ENCODE assay signal across 26 cellular contexts in genomic region chr6:143126574-143126941, GRCh38.
DNase-seq lines count a peak whose midpoint lies in the region; ATAC-seq, FAIRE-seq and TF ChIP-seq lines count a peak whose summit lies in the region.
"Had no signal": no experiment of that assay in that cellular context is flagged by ENCODE, and none has a peak within 500 bp of the region (broad histone marks: within the 10 kb centered on the region; RNA-seq: fewer than 3 reads in every experiment).

No MANE protein-coding gene starts in this region.

- no TSS peak for BruUV-seq in GM12878 (replicated peaks; lab: Mats Ljungman, UMichigan)

- no peaks in the 10 kb centered on the region for H3K79me2 ChIP-seq in GM12878 (ENCODE audit: control insufficient read depth, insufficient read depth, low read length)

- H3K4me3 ChIP-seq in GM12878, result no peak overlapping the region
- no peak overlapping the region for H3K4me3 ChIP-seq in adrenal gland
- H3K4me3 ChIP-seq: gastrocnemius medialis, psoas muscle, tibial nerve had no signal

- H3K27ac Mint-ChIP-seq in nephron progenitor cell, result no peak overlapping the region
- H3K27ac Mint-ChIP-seq in activated naive CD8-positive, alpha-beta T cell treated with anti-CD3 and anti-CD28 coated beads for 36 hours, result no peak overlapping the region
- H3K27ac Mint-ChIP-seq: activated CD4-positive, alpha-beta T cell treated with anti-CD3 and anti-CD28 coated beads, Interleukin-2, amount 10 ng/mL, durations not matched to agents 7 days and 5 days; CD8-positive, alpha-beta T cell had no signal

- no peaks in the 10 kb centered on the region for H3K27me3 ChIP-seq in GM12878 (replicated peaks in 1 of 2; ENCODE audit: control insufficient read depth in 2 of 2, insufficient read depth in 2 of 2, low read length in 1 of 2)
- H3K27me3 ChIP-seq in adrenal gland, result no peaks in the 10 kb centered on the region
- H3K27me3 ChIP-seq: BE2C, gastrocnemius medialis, neutrophil, tibial nerve had no signal

- intact Hi-C loops in GM12878 (cut with micrococcal nuclease; ENCODE audit: unreplicated experiment) (no loop called here), adrenal gland (cut with DNase I) (no loop called here)

- SMC1A ChIA-PET in GM12878 (lab: Charles Lee; ENCODE audit: uncharacterized antibody, unreplicated experiment), result no interaction called here

- no peak for FAIRE-seq in GM12878 (lab: Jason Lieb, UNC)
- FAIRE-seq: HTR-8/SVneo had no signal

- peaks cover 47% of the 10 kb centered on the region for H3K36me3 Mint-ChIP-seq in nephron progenitor cell (ENCODE audit: low read depth)
- H3K36me3 Mint-ChIP-seq in activated naive CD8-positive, alpha-beta T cell treated with anti-CD3 and anti-CD28 coated beads for 36 hours, result peaks cover 25% of the 10 kb centered on the region

- no peak overlapping the region for H3K9ac ChIP-seq in GM12878 (ENCODE audit: control insufficient read depth, insufficient read depth, low read length)

- H3K27ac ChIP-seq in GM12878 (ENCODE audit: control insufficient read depth, insufficient read depth) (no peak overlapping the region), adrenal gland (no peak overlapping the region)
- H3K27ac ChIP-seq: gastrocnemius medialis, neutrophil, psoas muscle, tibial nerve had no signal

- TF ChIP-seq POLR2A in GM12878 (IDR thresholded peaks at IDR 0.05; ENCODE audit: low read depth, low read length), result no peak
- no peak for TF ChIP-seq POLR2A in adrenal gland (IDR thresholded peaks at IDR 0.05)

- H3K36me3 ChIP-seq in GM12878 (ENCODE audit: control insufficient read depth in 2 of 2, insufficient read depth in 2 of 2, low read length in 1 of 2), result no peaks in the 10 kb centered on the region
- no peaks in the 10 kb centered on the region for H3K36me3 ChIP-seq in adrenal gland (replicated peaks in 1 of 2)
- H3K36me3 ChIP-seq: BE2C, neutrophil had no signal

- no peak for DNase-seq in GM12878 (ENCODE audit: low read depth, low spot score)
- no peak for DNase-seq in adrenal gland
- no peak for DNase-seq in nephron progenitor cell
- no peak for DNase-seq in activated naive CD8-positive, alpha-beta T cell treated with anti-CD3 and anti-CD28 coated beads for 36 hours
- DNase-seq: activated CD4-positive, alpha-beta T cell treated with anti-CD3 and anti-CD28 coated beads, Interleukin-2, amount 10 ng/mL, durations not matched to agents 7 days and 5 days; activated T-cell treated with anti-CD3 and anti-CD28 coated beads, Interleukin-2, amount 50 U/mL, for 4 hours; BE2C; CD8-positive, alpha-beta T cell; gastrocnemius medialis; H7; kidney glomerular epithelial cell; NCI-H446 treated with DMSO at 0.1 percent for 48 hours; NCI-H774; psoas muscle; SHP77 treated with DMSO at 0.1 percent for 48 hours; stimulated activated CD4-positive, alpha-beta T cell treated with anti-CD3 and anti-CD28 coated beads, Interleukin-12 subunit alpha, Interleukin-12 subunit beta, amount 100 ng/mL, for 4 hours; stimulated activated CD4-positive, alpha-beta T cell treated with anti-CD3 and anti-CD28 coated beads, Interleukin-4, amount 100 ng/mL, for 1 hour had no signal

- no peak overlapping the region for H3K4me3 Mint-ChIP-seq in nephron progenitor cell
- no peak overlapping the region for H3K4me3 Mint-ChIP-seq in activated naive CD8-positive, alpha-beta T cell treated with anti-CD3 and anti-CD28 coated beads for 36 hours
- H3K4me3 Mint-ChIP-seq: activated CD4-positive, alpha-beta T cell treated with anti-CD3 and anti-CD28 coated beads, Interleukin-2, amount 10 ng/mL, durations not matched to agents 7 days and 5 days; activated T-cell treated with anti-CD3 and anti-CD28 coated beads, Interleukin-2, amount 50 U/mL, for 4 hours; brain; CD8-positive, alpha-beta T cell had no signal

- no peak for TF ChIP-seq EP300 in GM12878 (IDR thresholded peaks at IDR 0.05; ENCODE audit: borderline replicate concordance in 1 of 2, control insufficient read depth in 1 of 2, low read depth in 2 of 2, low read length in 2 of 2)

- no peak overlapping the region for H3K4me2 ChIP-seq in GM12878 (ENCODE audit: control insufficient read depth, insufficient read depth)

- peaks cover 37% of the 10 kb centered on the region for H3K9me3 Mint-ChIP-seq in nephron progenitor cell
- peaks cover 17% of the 10 kb centered on the region for H3K9me3 Mint-ChIP-seq in activated naive CD8-positive, alpha-beta T cell treated with anti-CD3 and anti-CD28 coated beads for 36 hours

- H3K9me3 ChIP-seq in GM12878 (replicated peaks; ENCODE audit: control insufficient read depth, insufficient read depth, low read length) (peaks cover 3% of the 10 kb centered on the region), adrenal gland (replicated peaks in 1 of 3) (no peaks in the 10 kb centered on the region)
- H3K9me3 ChIP-seq: BE2C, neutrophil had no signal

- H3K4me1 ChIP-seq in GM12878 (ENCODE audit: control insufficient read depth, insufficient read depth, low read length) (0 out of 2 replicates have a peak, but pooled peaks cover 4% of the 10 kb centered on the region), adrenal gland (replicated peaks in 1 of 2) (no peaks in the 10 kb centered on the region)
- H3K4me1 ChIP-seq: BE2C, gastrocnemius medialis, psoas muscle, tibial nerve had no signal

- WGBS in GM12878 (ENCODE audit: insufficient coverage, insufficient replicate concordance, low lambda C conversion rate, missing lambda C conversion rate), result 96% methylated on average over 1 of the region's 1 CpG
- WGBS in adrenal gland, 4 donors, result 82 to 92% (median 89%) methylated on average over 1 of the region's 1 CpG

- peak overlapping the region; percentile 21 for H2AFZ ChIP-seq in GM12878 (ENCODE audit: control insufficient read depth, low read depth, low read length)

- in situ Hi-C loops in GM12878 (cut with MboI), result no loop called here

- POLR2A ChIA-PET in GM12878 (lab: Charles Lee), result no interaction called here

- no peaks in the 10 kb centered on the region for H4K20me1 ChIP-seq in GM12878 (ENCODE audit: control insufficient read depth, insufficient read depth)

- CTCF ChIA-PET in GM12878 (lab: Yijun Ruan, JAX), result interaction anchor here (0.6 kb wide), 1 partner anchor 65 kb away, joined by 3 read pairs; no protein-coding TSS in a partner anchor

- no peaks in the 10 kb centered on the region for H3K27me3 Mint-ChIP-seq in nephron progenitor cell (ENCODE audit: low read depth, poor library complexity)
- no peaks in the 10 kb centered on the region for H3K27me3 Mint-ChIP-seq in activated naive CD8-positive, alpha-beta T cell treated with anti-CD3 and anti-CD28 coated beads for 36 hours
- H3K27me3 Mint-ChIP-seq: activated CD4-positive, alpha-beta T cell treated with anti-CD3 and anti-CD28 coated beads, Interleukin-2, amount 10 ng/mL, durations not matched to agents 7 days and 5 days; brain had no signal

- no peaks in the 10 kb centered on the region for H3K4me1 Mint-ChIP-seq in nephron progenitor cell
- peaks cover 7% of the 10 kb centered on the region for H3K4me1 Mint-ChIP-seq in activated naive CD8-positive, alpha-beta T cell treated with anti-CD3 and anti-CD28 coated beads for 36 hours

- ATAC-seq in GM18511 (IDR thresholded peaks at IDR 0.05; ENCODE audit: unreplicated experiment) (peak; percentile 62), GM19043 (IDR thresholded peaks at IDR 0.05; ENCODE audit: low read depth, unreplicated experiment) (peak; percentile 83), HG02885 (IDR thresholded peaks at IDR 0.05; ENCODE audit: poor library complexity, unreplicated experiment) (peak; percentile 90), GM12878 (peak; percentile 59), GM18517 (IDR thresholded peaks at IDR 0.05; ENCODE audit: unreplicated experiment) (no peak)
- ATAC-seq: CD8-positive, alpha-beta T cell; gastrocnemius medialis; psoas muscle; sciatic nerve had no signal

- no peak for TF ChIP-seq RAD21 in GM12878 (IDR thresholded peaks at IDR 0.05; ENCODE audit: insufficient read depth, low read depth, low read length)

- RAD21 ChIA-PET in GM12878 (lab: Charles Lee; ENCODE audit: unreplicated experiment), result no interaction called here

- TF ChIP-seq CTCF in GM12878 (IDR thresholded peaks at IDR 0.05 in 2 of 3, conservative IDR thresholded peaks at IDR 0.05 in 1 of 3; ENCODE audit: control insufficient read depth in 2 of 3, extremely low read depth in 1 of 3, insufficient read depth in 1 of 3, low read depth in 3 of 3, low read length in 3 of 3) (no peak), adrenal gland (IDR thresholded peaks at IDR 0.05) (no peak), nephron progenitor cell (IDR thresholded peaks at IDR 0.05) (no peak)

TF ChIP-seq in GM12878, 131 proteins besides CTCF, POLR2A, EP300 and RAD21 (continues in another document):
- no peak for TF ChIP-seq MXI1 (IDR thresholded peaks at IDR 0.05; ENCODE audit: low read depth, low read length)
- no peak for TF ChIP-seq ZBTB4 (CRISPR knock-in tag; IDR thresholded peaks at IDR 0.05)
